ENCODE assay signal across 10 cellular contexts in the genomic region with DNA sequence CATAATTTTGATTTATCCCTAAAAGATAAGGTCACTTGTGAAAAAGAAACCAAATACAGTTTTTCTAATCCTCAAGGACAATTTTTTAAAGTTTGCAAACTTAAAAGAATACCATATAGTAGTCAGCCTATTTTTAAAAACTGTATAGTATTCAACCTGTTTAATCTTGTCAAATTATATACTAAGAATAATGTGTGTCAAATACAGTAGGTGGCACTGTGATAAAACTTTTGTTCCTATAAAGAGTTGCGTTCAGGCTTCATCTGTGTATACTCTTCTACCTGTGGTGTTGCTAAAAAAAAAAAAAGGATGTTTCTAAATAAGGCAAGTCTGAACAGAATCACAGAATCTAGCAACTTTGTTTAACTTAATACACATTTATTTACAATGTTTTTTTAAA.
DNase-seq lines count a peak whose midpoint lies in the region; ATAC-seq, FAIRE-seq and TF ChIP-seq lines count a peak whose summit lies in the region.
"Had no signal": no experiment of that assay in that cellular context is flagged by ENCODE, and none has a peak within 500 bp of the region (broad histone marks: within the 10 kb centered on the region; RNA-seq: fewer than 3 reads in every experiment).

No MANE protein-coding gene starts in this region.

- no peak overlapping the region for H3K4me3 ChIP-seq in left ventricle myocardium inferior
- no peak overlapping the region for H3K4me3 ChIP-seq in colonic mucosa
- H3K4me3 ChIP-seq: cardiac muscle cell, skin epidermis had no signal

- H3K36me3 ChIP-seq in left ventricle myocardium inferior, result peaks cover 5% of the 10 kb centered on the region
- H3K36me3 ChIP-seq in colonic mucosa, result no peaks in the 10 kb centered on the region

- in situ Hi-C loops in ACHN (cut with HindIII; ENCODE audit: low pct_ligation_motif_present, low pct_unique_long_range_greater_than_20kb, low sequenced_read_pairs), result no loop called here

- H3K27ac ChIP-seq in left ventricle myocardium inferior (replicated peaks) (no peak overlapping the region), colonic mucosa (no peak overlapping the region)
- H3K27ac ChIP-seq: cardiac muscle cell, skin epidermis had no signal

- TF ChIP-seq CTCF in left ventricle myocardium inferior (IDR thresholded peaks at IDR 0.05; ENCODE audit: borderline replicate concordance), result peak; percentile 45
- no peak for TF ChIP-seq CTCF in colonic mucosa (IDR thresholded peaks at IDR 0.05)

- FAIRE-seq in RCC 7860 (lab: Jason Lieb, UNC), result peak; percentile 63

- intact Hi-C loops in left ventricle myocardium inferior (cut with micrococcal nuclease), result no loop called here
- intact Hi-C loops in colonic mucosa (cut with DNase I), result loop anchor here (10.0 kb wide), 2 partner anchors 140 to 660 kb away; no protein-coding TSS in a partner anchor

- no peaks in the 10 kb centered on the region for H3K4me1 ChIP-seq in left ventricle myocardium inferior
- no peaks in the 10 kb centered on the region for H3K4me1 ChIP-seq in colonic mucosa

- ATAC-seq in GM18868 (IDR thresholded peaks at IDR 0.05; ENCODE audit: unreplicated experiment) (peak; percentile 65), HG03280 (IDR thresholded peaks at IDR 0.05; ENCODE audit: unreplicated experiment) (no peak)

- no peaks in the 10 kb centered on the region for H3K27me3 ChIP-seq in left ventricle myocardium inferior (ENCODE audit: low read depth)
- H3K27me3 ChIP-seq in colonic mucosa, result no peaks in the 10 kb centered on the region
- H3K27me3 ChIP-seq: cardiac muscle cell had no signal

- H3K9me3 ChIP-seq in left ventricle myocardium inferior (replicated peaks) (peaks cover 5% of the 10 kb centered on the region), colonic mucosa (no peaks in the 10 kb centered on the region)

- DNase-seq in ACHN (peak; percentile 40), RCC 7860 (ENCODE audit: low spot score) (no peak), left ventricle myocardium inferior (no peak), colonic mucosa (no peak), cerebellar nuclear complex (lab: John Stamatoyannopoulos, UW) (no peak)
- no peak for DNase-seq in activated CD4-positive, alpha-beta T cell treated with anti-CD3 and anti-CD28 coated beads for 48 hours

- H3K9ac ChIP-seq in colonic mucosa (ENCODE audit: low read depth in 2 of 2, low read length in 2 of 2), result no peak overlapping the region
